ENCODE assay signal across 21 cellular contexts in the genomic region with DNA sequence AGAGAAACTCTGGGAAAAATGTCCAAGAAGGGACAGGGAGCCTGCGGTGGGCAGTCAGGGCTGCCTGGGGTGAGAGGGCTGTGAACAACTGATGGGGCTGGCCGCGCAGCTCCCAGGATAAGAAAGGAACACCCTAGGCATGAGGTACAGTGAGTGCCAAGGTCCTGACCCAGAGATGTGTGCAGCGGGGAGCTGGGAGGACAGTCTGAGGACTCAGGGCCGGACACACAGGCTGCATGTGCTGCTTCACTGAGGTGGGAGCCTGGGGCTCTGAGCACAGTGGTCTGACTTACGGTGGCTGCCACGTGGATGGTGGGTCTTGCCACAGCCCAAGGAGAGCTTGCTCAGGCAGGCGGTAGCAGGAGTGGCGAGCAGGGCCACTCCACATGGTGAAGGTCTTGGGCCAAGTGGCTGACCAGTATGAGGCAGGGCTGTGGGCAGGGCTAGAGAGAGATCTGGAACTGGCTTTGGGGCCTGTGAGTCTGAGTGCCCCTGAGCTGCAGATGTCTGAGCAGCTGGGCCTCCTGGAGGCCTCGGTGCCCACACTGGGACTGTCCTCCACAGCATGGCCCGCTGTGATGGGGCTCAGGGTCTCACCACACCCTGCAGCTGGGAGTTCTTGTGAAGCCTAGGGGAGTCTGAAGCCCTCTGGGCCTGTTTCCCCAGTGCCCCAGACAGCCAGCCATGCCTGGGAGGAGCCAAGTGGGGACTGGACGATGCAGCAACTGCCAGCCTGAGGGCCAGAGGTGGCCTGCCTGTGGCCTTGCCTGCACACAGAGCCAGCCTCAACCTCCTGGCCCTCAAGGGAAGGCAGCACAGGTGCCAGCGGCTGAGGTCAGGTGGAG.
DNase-seq lines count a peak whose midpoint lies in the region; ATAC-seq, FAIRE-seq and TF ChIP-seq lines count a peak whose summit lies in the region.
"Had no signal": no experiment of that assay in that cellular context is flagged by ENCODE, and none has a peak within 500 bp of the region (broad histone marks: within the 10 kb centered on the region; RNA-seq: fewer than 3 reads in every experiment).

No MANE protein-coding gene starts in this region.

- H3K4me3 ChIP-seq in H1 (ENCODE audit: extremely low read depth in 1 of 4, insufficient read depth in 2 of 4, low read depth in 3 of 4, low read length in 4 of 4) (no peak overlapping the region), ovary (no peak overlapping the region), colonic mucosa (no peak overlapping the region), PC-9 (no peak overlapping the region)
- H3K4me3 ChIP-seq: BLaER1 treated with 17β-estradiol and CSF1 and Interleukin-3, amounts not matched to agents 10 nM and 100 nM; GM12878; lung; SK-N-MC had no signal

- no peak overlapping the region for H2BK5ac ChIP-seq in H1 (ENCODE audit: low read depth, low read length)

- no peak for FAIRE-seq in H1 (lab: Jason Lieb, UNC)
- FAIRE-seq: GM12878, GM19239 had no signal

- no peak overlapping the region for H2BK120ac ChIP-seq in H1 (replicated peaks; ENCODE audit: low read depth, low read length)

- intact Hi-C loops in ovary (cut with DNase I), result no loop called here
- intact Hi-C loops in colonic mucosa (cut with DNase I), result no loop called here
- intact Hi-C loops in PC-9 (cut with micrococcal nuclease; ENCODE audit: unreplicated experiment), result loop anchor here (10.0 kb wide), 2 partner anchors 102 to 342 kb away; no protein-coding TSS in a partner anchor

- no peak overlapping the region for H4K91ac ChIP-seq in H1 (replicated peaks; ENCODE audit: insufficient read length, low read length)

- H3K4me2 ChIP-seq in H1 (ENCODE audit: insufficient read depth in 1 of 2, low read depth in 2 of 2, low read length in 2 of 2) (no peak overlapping the region), PC-9 (no peak overlapping the region)
- H3K4me2 ChIP-seq: BLaER1 treated with 17β-estradiol and CSF1 and Interleukin-3, amounts not matched to agents 10 nM and 100 nM had no signal

- no peak overlapping the region for H2BK15ac ChIP-seq in H1 (ENCODE audit: low read length)

- H3K36me3 ChIP-seq in H1 (ENCODE audit: control insufficient read depth in 2 of 4, insufficient read depth in 4 of 4, low read length in 3 of 4), result no peaks in the 10 kb centered on the region
- no peaks in the 10 kb centered on the region for H3K36me3 ChIP-seq in ovary
- no peaks in the 10 kb centered on the region for H3K36me3 ChIP-seq in colonic mucosa
- no peaks in the 10 kb centered on the region for H3K36me3 ChIP-seq in PC-9 (ENCODE audit: low read depth)
- H3K36me3 ChIP-seq: BLaER1 treated with 17β-estradiol and CSF1 and Interleukin-3, amounts not matched to agents 10 nM and 100 nM had no signal

- no peak for ATAC-seq in HG02970 (IDR thresholded peaks at IDR 0.05; ENCODE audit: low FRiP score, unreplicated experiment)
- ATAC-seq: GM12878 had no signal

- H3K18ac ChIP-seq in H1 (ENCODE audit: extremely low read depth, low read length), result no peak overlapping the region

- TF ChIP-seq POLR2A in H1 (IDR thresholded peaks at IDR 0.05; ENCODE audit: control extremely low read depth in 1 of 2, low read depth in 2 of 2, low read length in 2 of 2) (no peak), ovary (IDR thresholded peaks at IDR 0.05) (no peak)

- no peak for TF ChIP-seq CTCF in H1 (IDR thresholded peaks at IDR 0.05; ENCODE audit: control extremely low read depth in 1 of 3, insufficient read depth in 1 of 3, low read depth in 1 of 3, low read length in 3 of 3)
- TF ChIP-seq CTCF in ovary (IDR thresholded peaks at IDR 0.05), result no peak
- TF ChIP-seq CTCF in colonic mucosa (IDR thresholded peaks at IDR 0.05), result no peak
- no peak for TF ChIP-seq CTCF in PC-9 (conservative IDR thresholded peaks at IDR 0.05)

- H2AFZ ChIP-seq in H1 (ENCODE audit: low read length), result no peak overlapping the region
- H2AFZ ChIP-seq in PC-9, result no peak overlapping the region

- no peak overlapping the region for H3K14ac ChIP-seq in H1 (ENCODE audit: insufficient read length)

- POLR2A ChIA-PET in H1 (lab: Charles Lee; ENCODE audit: partially characterized antibody) (interaction anchor here (0.9 to 1.0 kb wide), 2 partner anchors 8 to 14 kb away, joined by 3 read pairs; no protein-coding TSS in a partner anchor), PC-9 (lab: Charles Lee; ENCODE audit: unreplicated experiment) (no interaction called here)

- H3K79me2 ChIP-seq in H1 (ENCODE audit: control insufficient read depth in 1 of 2, insufficient read depth in 2 of 2, low read length in 2 of 2), result no peaks in the 10 kb centered on the region; a peak in 1 of 4 replicates
- H3K79me2 ChIP-seq in PC-9 (ENCODE audit: low read depth), result no peaks in the 10 kb centered on the region

- H3K9me3 ChIP-seq in H1 (ENCODE audit: insufficient read depth in 2 of 2, low read depth in 1 of 2, low read length in 1 of 2), result no peaks in the 10 kb centered on the region
- H3K9me3 ChIP-seq in ovary, result no peaks in the 10 kb centered on the region
- H3K9me3 ChIP-seq in colonic mucosa, result no peaks in the 10 kb centered on the region
- H3K9me3 ChIP-seq in PC-9 (ENCODE audit: insufficient read depth, low read depth), result no peaks in the 10 kb centered on the region
- H3K9me3 ChIP-seq: BLaER1 treated with 17β-estradiol and CSF1 and Interleukin-3, amounts not matched to agents 10 nM and 100 nM had no signal

- no peak overlapping the region for H3K23ac ChIP-seq in H1 (ENCODE audit: insufficient read length)

- H2AK5ac ChIP-seq in H1 (ENCODE audit: low read depth, low read length), result no peak overlapping the region

- H2BK12ac ChIP-seq in H1 (ENCODE audit: low read depth, low read length), result no peak overlapping the region

- peaks cover 5% of the 10 kb centered on the region; the same call in 1 of the 2 replicates for H3K23me2 ChIP-seq in H1 (ENCODE audit: low read depth, low read length)

- peak overlapping the region; percentile 22; the same call in 1 of the 2 replicates for H4K8ac ChIP-seq in H1 (ENCODE audit: extremely low read depth, insufficient read depth, low read length)

- TF ChIP-seq EP300 in H1 (IDR thresholded peaks at IDR 0.05; ENCODE audit: borderline replicate concordance in 1 of 2, low read depth in 2 of 2, low read length in 2 of 2) (no peak), ovary (IDR thresholded peaks at IDR 0.05) (no peak)

- CTCF ChIA-PET in H1 (lab: Charles Lee; ENCODE audit: partially characterized antibody), result interaction anchor here (0.7 to 8.1 kb wide), 15 partner anchors 7 to 254 kb away, joined by 3 to 159 read pairs (median 10); no protein-coding TSS in a partner anchor
- CTCF ChIA-PET in PC-9 (lab: Charles Lee), result interaction anchor here (0.5 kb wide), 2 partner anchors 168 to 331 kb away, joined by 3 to 4 read pairs; no protein-coding TSS in a partner anchor

- H4K5ac ChIP-seq in H1 (ENCODE audit: insufficient read length, low read depth, low read length), result no peak overlapping the region

- no peaks in the 10 kb centered on the region for H3K79me1 ChIP-seq in H1 (ENCODE audit: low read depth, low read length)

- no peak overlapping the region for H2BK20ac ChIP-seq in H1 (ENCODE audit: low read length)

- BruUV-seq in PC-9 (replicated peaks; lab: Mats Ljungman, UMichigan), result no TSS peak

- H3K9me2 ChIP-seq in PC-9 (ENCODE audit: insufficient read depth), result no peaks in the 10 kb centered on the region

- H3F3A ChIP-seq in PC-9 (ENCODE audit: insufficient read depth, low read depth), result peaks cover 6% of the 10 kb centered on the region; the same call in 1 of the 2 replicates

- H3K27me3 ChIP-seq in H1 (replicated peaks in 1 of 4; ENCODE audit: control insufficient read depth in 3 of 4, extremely low read depth in 1 of 4, insufficient read depth in 3 of 4, low read length in 3 of 4), result no peaks in the 10 kb centered on the region
- H3K27me3 ChIP-seq in ovary, result no peaks in the 10 kb centered on the region
- no peaks in the 10 kb centered on the region for H3K27me3 ChIP-seq in colonic mucosa
- H3K27me3 ChIP-seq in PC-9 (ENCODE audit: insufficient read depth, low read depth), result no peaks in the 10 kb centered on the region
- H3K27me3 ChIP-seq: BLaER1 treated with 17β-estradiol and CSF1 and Interleukin-3, amounts not matched to agents 10 nM and 100 nM had no signal

- no peak for TF ChIP-seq RAD21 in H1 (IDR thresholded peaks at IDR 0.05 in 1 of 2, conservative IDR thresholded peaks at IDR 0.05 in 1 of 2; ENCODE audit: low read depth in 2 of 2, low read length in 2 of 2)

- 91% methylated on average over 13 of the region's 13 CpGs; no CpG with 5 or more reads in 1 of the 2 experiments for WGBS in H1 (ENCODE audit: extremely low coverage in 1 of 2, insufficient coverage in 1 of 2, insufficient read length in 1 of 2, insufficient replicate concordance in 2 of 2, low coverage in 1 of 2, low lambda C conversion rate in 2 of 2, missing lambda C conversion rate in 1 of 2), 2 experiments
- 81 to 86% (median 84%) methylated on average over 12 to 13 of the region's 13 CpGs for WGBS in ovary, 3 donors

- H4K20me1 ChIP-seq in H1 (replicated peaks in 1 of 2; ENCODE audit: control insufficient read depth in 1 of 2, insufficient read depth in 2 of 2, low read length in 2 of 2), result peaks cover 0 to 4% of the 10 kb centered on the region in 2 experiments
- H4K20me1 ChIP-seq in PC-9 (ENCODE audit: insufficient read depth), result no peaks in the 10 kb centered on the region

- no peak overlapping the region for H3K56ac ChIP-seq in H1 (replicated peaks; ENCODE audit: insufficient read length, low read depth, low read length)

- no peak overlapping the region for H3K9ac ChIP-seq in H1 (replicated peaks in 1 of 4; ENCODE audit: extremely low read depth in 1 of 4, low read depth in 3 of 4, low read length in 3 of 4)
- H3K9ac ChIP-seq in colonic mucosa (ENCODE audit: low read depth in 2 of 2, low read length in 2 of 2), result no peak overlapping the region

- DNase-seq in stimulated activated CD4-positive, alpha-beta T cell treated with anti-CD3 and anti-CD28 coated beads, Interleukin-15, amount 100 ng/mL, for 24 hours, result peak; percentile 1
- no peak for DNase-seq in stimulated activated CD4-positive, alpha-beta T cell treated with anti-CD3 and anti-CD28 coated beads, Interleukin-12 subunit alpha, Interleukin-12 subunit beta, amount 100 ng/mL, for 4 hours
- DNase-seq in H1 (ENCODE audit: low read depth in 1 of 2, low spot score in 2 of 2) (no peak), ovary (peak in 4 of 5 donors; percentile 2 to 18 (median 8)), colonic mucosa (no peak), CD1c-positive myeloid dendritic cell (ENCODE audit: extremely low spot score) (no peak), PC-9 (no peak)
- DNase-seq: activated gamma-delta T cell treated with Interleukin-2 at 50 U/mL for 16 hours; central memory CD4-positive, alpha-beta T cell; DND-41; hypothalamus; NCI-H2029 treated with DMSO at 0.1 percent for 48 hours; NK-92 treated with Interleukin-12 subunit alpha and Interleukin-12 subunit beta, amount 100 ng/mL, for 24 hours; nucleus accumbens had no signal

- H3K4ac ChIP-seq in H1 (replicated peaks; ENCODE audit: insufficient read length, low read depth, low read length), result no peak overlapping the region

- H3K27ac ChIP-seq in H1 (ENCODE audit: low read depth, low read length), result no peak overlapping the region
- no peak overlapping the region for H3K27ac ChIP-seq in ovary
- no peak overlapping the region for H3K27ac ChIP-seq in colonic mucosa
- no peak overlapping the region for H3K27ac ChIP-seq in PC-9
- H3K27ac ChIP-seq: SK-N-MC, VCaP had no signal

- peaks cover 0 to 10% (median 4%) of the 10 kb centered on the region in 4 experiments; a peak in 5 of 7 replicates for H3K4me1 ChIP-seq in H1 (replicated peaks in 1 of 4; ENCODE audit: control insufficient read depth in 3 of 4, insufficient read depth in 4 of 4, low read length in 3 of 4)
- H3K4me1 ChIP-seq in ovary (ENCODE audit: insufficient read depth), result no peaks in the 10 kb centered on the region
- no peaks in the 10 kb centered on the region for H3K4me1 ChIP-seq in colonic mucosa
- no peaks in the 10 kb centered on the region for H3K4me1 ChIP-seq in PC-9 (replicated peaks; ENCODE audit: insufficient read depth)

Comparison
In these comparisons a context has a peak if more than half of its experiments do, and no peak if none do; other contexts are left out.
1. DNase-seq: peak in stimulated activated CD4-positive, alpha-beta T cell treated with anti-CD3 and anti-CD28 coated beads, Interleukin-15, amount 100 ng/mL, for 24 hours (single experiment) and ovary (4 of 5); none in stimulated activated CD4-positive, alpha-beta T cell treated with anti-CD3 and anti-CD28 coated beads, Interleukin-12 subunit alpha, Interleukin-12 subunit beta, amount 100 ng/mL, for 4 hours (single experiment), H1 (0 of 2), colonic mucosa (single experiment), CD1c-positive myeloid dendritic cell (single experiment) and PC-9 (0 of 2).